In the genomic region with DNA sequence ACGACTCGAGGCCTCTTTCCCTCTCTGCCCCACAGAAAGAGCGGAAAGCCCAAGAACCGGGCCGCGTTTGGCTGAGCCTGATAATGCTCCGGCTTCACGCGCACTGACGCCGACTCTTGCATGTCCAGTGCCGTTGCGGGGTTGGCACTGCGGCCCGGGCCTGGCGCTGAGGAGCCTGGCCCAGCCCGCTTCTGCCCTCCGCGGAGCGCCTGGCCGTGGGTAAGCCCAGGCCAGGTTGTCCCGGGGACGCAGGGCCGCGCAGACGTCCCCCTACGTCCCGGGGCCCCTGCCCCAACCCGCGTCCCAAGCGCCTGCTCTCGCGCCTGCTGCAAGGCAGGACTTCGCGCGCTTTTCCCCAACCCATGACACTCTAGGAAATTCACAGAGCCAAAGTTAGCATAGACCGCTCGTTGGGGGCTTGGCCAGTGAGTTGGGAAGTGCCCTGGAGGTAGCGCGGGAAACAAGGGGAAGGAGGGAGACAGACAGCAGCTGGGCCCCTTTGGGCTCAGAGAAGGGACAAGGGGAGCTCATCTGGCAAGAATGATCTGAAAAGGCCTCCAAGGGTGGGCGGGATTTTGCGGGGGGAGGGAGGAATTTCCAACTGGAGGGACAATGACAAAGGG, we compare ENCODE assay signal across 8 cellular contexts. TPM values are rescaled to one million over a fixed set of nuclear protein-coding genes. Genes with fewer than 3 reads are reported as not detected.
DNase-seq lines count a peak whose midpoint lies in the region; ATAC-seq and TF ChIP-seq lines count a peak whose summit lies in the region.

No MANE protein-coding gene starts in this region.

- H3K4me3 ChIP-seq in OCI-LY7 (ENCODE audit: low read depth, low read length, poor library complexity, severe bottlenecking) (peak overlapping the region; percentile 97), osteoblast (ENCODE audit: insufficient read depth, low read length) (peak overlapping the region; percentile 95)

- no peak for DNase-seq in OCI-LY7 (ENCODE audit: low spot score)
- peak; percentile 3 for DNase-seq in fibroblast of peridontal ligament (ENCODE audit: extremely low read depth)
- no peak for DNase-seq in osteoblast (ENCODE audit: insufficient read length, low spot score, missing footprints)
- DNase-seq in EL: no peak
- DNase-seq in GM19240 (ENCODE audit: insufficient read length, low spot score): no peak
- DNase-seq in erythroblast (lab: John Stamatoyannopoulos, UW): no peak

- H3K27me3 ChIP-seq in osteoblast (ENCODE audit: insufficient read depth, low read length): no peaks in the 10 kb centered on the region

- TF ChIP-seq POLR2A in erythroblast (IDR thresholded peaks at IDR 0.05; ENCODE audit: low read length): no peak

- no peaks in the 10 kb centered on the region for H3K9me3 ChIP-seq in OCI-LY7 (ENCODE audit: low read length)
- no peaks in the 10 kb centered on the region for H3K9me3 ChIP-seq in osteoblast (ENCODE audit: low read depth, low read length)

- H3K4me1 ChIP-seq in OCI-LY7 (ENCODE audit: insufficient read depth, low read length, poor library complexity, severe bottlenecking): peaks cover 22% of the 10 kb centered on the region
- H3K4me1 ChIP-seq in osteoblast (ENCODE audit: insufficient read depth, low read length): peaks cover 15% of the 10 kb centered on the region

- no peaks in the 10 kb centered on the region for H3K9me2 ChIP-seq in OCI-LY7 (ENCODE audit: insufficient read depth, low read length)

- peaks cover 14% of the 10 kb centered on the region; the same call in 1 of the 2 replicates for H4K20me1 ChIP-seq in OCI-LY7 (ENCODE audit: insufficient read depth, low read length)
- peaks cover 27% of the 10 kb centered on the region for H4K20me1 ChIP-seq in osteoblast (ENCODE audit: insufficient read depth, low read length)

- intact Hi-C loops in OCI-LY7 (cut with micrococcal nuclease; ENCODE audit: unreplicated experiment): no loop called here

- CTCF ChIA-PET in OCI-LY7 (lab: Charles Lee; ENCODE audit: unreplicated experiment): no interaction called here

- H3K27ac ChIP-seq in OCI-LY7 (ENCODE audit: low read depth, low read length, poor library complexity, severe bottlenecking): no peak overlapping the region
- no peak overlapping the region for H3K27ac ChIP-seq in osteoblast (ENCODE audit: low read depth, low read length)

- no peak for TF ChIP-seq CTCF in OCI-LY7 (conservative IDR thresholded peaks at IDR 0.05; ENCODE audit: low read length)
- TF ChIP-seq CTCF in osteoblast (IDR thresholded peaks at IDR 0.05; ENCODE audit: extremely low read depth, low read depth, low read length): no peak

- ATAC-seq in GM19455 (IDR thresholded peaks at IDR 0.05; ENCODE audit: unreplicated experiment) (peak; percentile 10), HG03025 (IDR thresholded peaks at IDR 0.05; ENCODE audit: low FRiP score, unreplicated experiment) (no peak)

- peak overlapping the region; percentile 42; the same call in 1 of the 2 replicates for H3K4me2 ChIP-seq in OCI-LY7 (ENCODE audit: low read length)
- H3K4me2 ChIP-seq in osteoblast (ENCODE audit: insufficient read depth, low read length): peak overlapping the region; percentile 97

- H2AFZ ChIP-seq in OCI-LY7 (ENCODE audit: low read length): no peak overlapping the region
- peak overlapping the region; percentile 97 for H2AFZ ChIP-seq in osteoblast (ENCODE audit: low read length)

- BruUV-seq in OCI-LY7 (replicated peaks; lab: Mats Ljungman, UMichigan): no TSS peak

- POLR2A ChIA-PET in OCI-LY7 (lab: Charles Lee): interaction anchor here (0.7 kb wide), 1 partner anchor 1226 kb away, joined by 3 read pairs; no protein-coding TSS in a partner anchor

- H3K36me3 ChIP-seq in OCI-LY7 (ENCODE audit: insufficient read depth, low read length) (peaks cover 16% of the 10 kb centered on the region; the same call in 1 of the 2 replicates), osteoblast (ENCODE audit: insufficient read depth, low read length) (peaks cover 4% of the 10 kb centered on the region)

- H3K79me2 ChIP-seq in OCI-LY7 (ENCODE audit: insufficient read depth, low read depth, low read length) (peaks cover 9% of the 10 kb centered on the region; the same call in 1 of the 2 replicates), osteoblast (ENCODE audit: insufficient read depth, low read length) (peaks cover 41% of the 10 kb centered on the region)

RNA-seq across cellular contexts. Expression of gene LRPAP1, which starts 0.6 kb away (rescaled TPM):
- 51.5 and 54.7 TPM in 2 replicates for total RNA-seq in OCI-LY7 (2014; rRNA removed; shearing (Covaris generic))
- total RNA-seq in OCI-LY7 (2022): 45.7 and 46.2 TPM in 2 replicates
- total RNA-seq in osteoblast: 79.3 and 82.9 TPM in 2 replicates
